30 cellular contexts compared by ENCODE assay signal in genomic region chr16:85496145-85496544, GRCh38.
"Had no signal": no experiment of that assay in that cellular context is flagged by ENCODE, and none has a peak within 500 bp of the region (broad histone marks: within the 10 kb centered on the region; RNA-seq: fewer than 3 reads in every experiment).

No MANE protein-coding gene starts in this region.

- H3K4me3 Mint-ChIP-seq: activated CD8-positive, alpha-beta T cell treated with anti-CD3 and anti-CD28 coated beads for 36 hours; activated naive CD8-positive, alpha-beta T cell; activated T-cell treated with anti-CD3 and anti-CD28 coated beads, Interleukin-2, amount 50 U/mL, for 4 hours; activated T-helper 17 cell treated with anti-CD3 and anti-CD28 coated beads, Interleukin-2, amount 50 U/mL, for 72 hours; central memory CD8-positive, alpha-beta T cell; dendritic cell treated with granulocyte-macrophage colony-stimulating factor and Interleukin-4, amounts not matched to agents 40 ng/mL and 50 ng/mL, for 4 days; endodermal cell; T-helper 17 cell; T-helper 2 cell treated with Interferon-gamma antibody and Interleukin-4, amounts not matched to agents 5 μg/mL and 100 μg/mL, for 36 hours had no signal

- ATAC-seq: activated CD8-positive, alpha-beta T cell treated with anti-CD3 and anti-CD28 coated beads for 36 hours; activated T-cell treated with anti-CD3 and anti-CD28 coated beads, Interleukin-2, amount 50 U/mL, for 4 hours; activated T-helper 17 cell treated with anti-CD3 and anti-CD28 coated beads, Interleukin-2, amount 50 U/mL, for 72 hours; foreskin keratinocyte; gastrocnemius medialis; heart left ventricle; T-helper 17 cell had no signal

- H3K4me1 ChIP-seq: foreskin keratinocyte had no signal

- H3K4me3 ChIP-seq: coronary artery, dorsolateral prefrontal cortex, esophagus muscularis mucosa, gastrocnemius medialis, heart left ventricle had no signal

- DNase-seq: activated CD4-positive, alpha-beta T cell treated with anti-CD3 and anti-CD28 coated beads for 1 hour; activated CD4-positive, alpha-beta T cell treated with anti-CD3 and anti-CD28 coated beads for 4 hours; activated CD4-positive, alpha-beta T cell treated with anti-CD3 and anti-CD28 coated beads, Interleukin-2, amount 50 U/mL, for 1 hour; activated CD4-positive, alpha-beta T cell treated with anti-CD3 and anti-CD28 coated beads, Interleukin-2, amount 50 U/mL, for 48 hours; activated CD8-positive, alpha-beta memory T cell treated with anti-CD3 and anti-CD28 coated beads for 24 hours; activated CD8-positive, alpha-beta T cell treated with anti-CD3 and anti-CD28 coated beads for 36 hours; activated effector memory CD4-positive, alpha-beta T cell treated with Interleukin-2 at 50 U/mL for 16 hours; activated gamma-delta T cell treated with Interleukin-2 at 50 U/mL for 16 hours; activated naive CD4-positive, alpha-beta T cell treated with anti-CD3 and anti-CD28 coated beads, Interleukin-2, amount 50 U/mL, for 16 hours; activated naive CD4-positive, alpha-beta T cell treated with Interleukin-2 at 50 U/mL for 16 hours; activated T-cell treated with anti-CD3 and anti-CD28 coated beads, Interleukin-2, amount 50 U/mL, for 4 hours; amniotic stem cell; anterior cingulate cortex; brain microvascular endothelial cell; dorsolateral prefrontal cortex; effector memory CD4-positive, alpha-beta T cell; endodermal cell; foreskin keratinocyte; gastrocnemius medialis; glutamatergic neuron; heart left ventricle; T-helper 1 cell; T-helper 17 cell had no signal

- H3K9me3 ChIP-seq: esophagus muscularis mucosa, gastrocnemius medialis, heart left ventricle had no signal

- H3K36me3 Mint-ChIP-seq: activated naive CD8-positive, alpha-beta T cell had no signal

- H3K9me3 Mint-ChIP-seq: activated CD8-positive, alpha-beta T cell treated with anti-CD3 and anti-CD28 coated beads for 36 hours; activated T-cell treated with anti-CD3 and anti-CD28 coated beads, Interleukin-2, amount 50 U/mL, for 4 hours; activated T-helper 17 cell treated with anti-CD3 and anti-CD28 coated beads, Interleukin-2, amount 50 U/mL, for 72 hours; central memory CD8-positive, alpha-beta T cell; dendritic cell treated with granulocyte-macrophage colony-stimulating factor and Interleukin-4, amounts not matched to agents 40 ng/mL and 50 ng/mL, for 4 days; T-helper 2 cell treated with Interferon-gamma antibody and Interleukin-4, amounts not matched to agents 5 μg/mL and 100 μg/mL, for 36 hours had no signal

- H3K27me3 Mint-ChIP-seq: activated CD8-positive, alpha-beta T cell treated with anti-CD3 and anti-CD28 coated beads for 36 hours; activated naive CD8-positive, alpha-beta T cell; activated T-helper 17 cell treated with anti-CD3 and anti-CD28 coated beads, Interleukin-2, amount 50 U/mL, for 72 hours; central memory CD8-positive, alpha-beta T cell had no signal

- H3K27me3 ChIP-seq: brain microvascular endothelial cell, dorsolateral prefrontal cortex, esophagus muscularis mucosa, gastrocnemius medialis, heart left ventricle had no signal

- H3K27ac Mint-ChIP-seq: activated CD8-positive, alpha-beta T cell treated with anti-CD3 and anti-CD28 coated beads for 36 hours; activated naive CD8-positive, alpha-beta T cell; activated T-helper 17 cell treated with anti-CD3 and anti-CD28 coated beads, Interleukin-2, amount 50 U/mL, for 72 hours; dendritic cell treated with granulocyte-macrophage colony-stimulating factor and Interleukin-4, amounts not matched to agents 40 ng/mL and 50 ng/mL, for 4 days; endodermal cell; T-helper 17 cell; T-helper 2 cell treated with Interferon-gamma antibody and Interleukin-4, amounts not matched to agents 5 μg/mL and 100 μg/mL, for 36 hours had no signal

- H3K36me3 ChIP-seq: brain microvascular endothelial cell, esophagus muscularis mucosa, gastrocnemius medialis, heart left ventricle had no signal

- H3K4me1 Mint-ChIP-seq: activated T-helper 17 cell treated with anti-CD3 and anti-CD28 coated beads, Interleukin-2, amount 50 U/mL, for 72 hours had no signal

- H3K27ac ChIP-seq: brain microvascular endothelial cell, coronary artery, dorsolateral prefrontal cortex, esophagus muscularis mucosa, foreskin keratinocyte, gastrocnemius medialis, heart left ventricle had no signal
